19 cellular contexts compared by ENCODE assay signal in the genomic region with DNA sequence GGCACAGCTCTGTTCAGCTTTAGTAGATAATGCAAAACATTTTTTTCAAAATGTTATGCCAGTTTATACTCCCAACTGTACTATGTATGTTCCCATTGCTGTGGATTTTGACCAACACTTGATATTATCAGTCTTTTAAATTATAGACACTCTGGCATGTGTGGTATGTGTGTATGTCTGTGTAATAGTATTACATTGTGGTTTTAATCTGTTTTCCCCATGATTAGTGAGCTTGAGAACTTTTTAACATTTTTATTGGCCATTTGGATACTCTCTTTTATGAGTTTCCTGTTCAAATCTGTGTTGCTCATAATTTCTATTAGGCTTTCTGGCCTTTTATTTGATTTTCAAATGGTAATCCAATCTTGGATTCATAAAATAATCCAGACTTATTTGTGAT.
"Had no signal": no experiment of that assay in that cellular context is flagged by ENCODE, and none has a peak within 500 bp of the region (broad histone marks: within the 10 kb centered on the region; RNA-seq: fewer than 3 reads in every experiment).

No MANE protein-coding gene starts in this region.

- H3K36me3 ChIP-seq: SJSA1 had no signal

- H3K4me3 ChIP-seq: SJSA1, SK-N-MC had no signal

- DNase-seq: KBM-7, MM.1S, NCI-H1105, NCI-H1417, NCI-H1436 treated with DMSO at 0.1 percent for 48 hours, NCI-H1694, NCI-H1930, NCI-H2081, NCI-H2107, NCI-H2227 treated with DMSO at 0.1 percent for 48 hours, NCI-H524, NCI-H526 treated with DMSO at 0.1 percent for 48 hours, NCI-H748 treated with DMSO at 0.1 percent for 48 hours, Right ventricle myocardium superior, RPMI8226, SIG-M5, T-helper 1 cell had no signal

- H3K27me3 ChIP-seq: SJSA1 had no signal

- H3K27ac ChIP-seq: SJSA1, SK-N-MC had no signal

- H3K9me3 ChIP-seq: SJSA1 had no signal
